Comparison of ENCODE assay signal across 17 cellular contexts in genomic region chr2:105307962-105308361, GRCh38.
"Had no signal": no experiment of that assay in that cellular context is flagged by ENCODE, and none has a peak within 500 bp of the region (broad histone marks: within the 10 kb centered on the region; RNA-seq: fewer than 3 reads in every experiment).

No MANE protein-coding gene starts in this region.

- H3K4me3 Mint-ChIP-seq: activated B cell treated with CpG ODN at 0.5 μM for 24 hours; activated CD4-positive, alpha-beta T cell treated with anti-CD3 and anti-CD28 coated beads for 36 hours; activated naive CD4-positive, alpha-beta T cell treated with anti-CD3 and anti-CD28 coated beads, Interleukin-2, amount 10 ng/mL, durations not matched to agents 7 days and 5 days; T-cell had no signal

- H3K27ac Mint-ChIP-seq: activated B cell treated with CpG ODN at 0.5 μM for 24 hours; activated naive CD4-positive, alpha-beta T cell treated with anti-CD3 and anti-CD28 coated beads, Interleukin-2, amount 10 ng/mL, durations not matched to agents 7 days and 5 days; T-cell had no signal

- H3K9me3 Mint-ChIP-seq: activated B cell treated with CpG ODN at 0.5 μM for 24 hours; activated naive CD4-positive, alpha-beta T cell treated with anti-CD3 and anti-CD28 coated beads, Interleukin-2, amount 10 ng/mL, durations not matched to agents 7 days and 5 days; T-cell had no signal

- H3K27me3 Mint-ChIP-seq: activated B cell treated with CpG ODN at 0.5 μM for 24 hours; activated CD4-positive, alpha-beta T cell treated with anti-CD3 and anti-CD28 coated beads for 36 hours; activated naive CD4-positive, alpha-beta T cell treated with anti-CD3 and anti-CD28 coated beads, Interleukin-2, amount 10 ng/mL, durations not matched to agents 7 days and 5 days; naive B cell; T-cell had no signal

- DNase-seq: activated B cell treated with CpG ODN at 0.5 μM for 24 hours; activated CD4-positive, alpha-beta T cell treated with anti-CD3 and anti-CD28 coated beads for 36 hours; activated CD4-positive, alpha-beta T cell treated with anti-CD3 and anti-CD28 coated beads, Interleukin-2, amount 50 U/mL, for 4 hours; activated effector memory CD4-positive, alpha-beta T cell treated with anti-CD3 and anti-CD28 coated beads, Interleukin-2, amount 50 U/mL, for 16 hours; activated naive CD4-positive, alpha-beta T cell treated with anti-CD3 and anti-CD28 coated beads, Interleukin-2, amount 10 ng/mL, durations not matched to agents 7 days and 5 days; activated T-cell treated with anti-CD3 and anti-CD28 coated beads for 4 hours; amygdala; effector CD4-positive, alpha-beta T cell; islet precursor cell; left cardiac atrium; mesenchymal stem cell; naive B cell; spleen; stimulated activated CD4-positive, alpha-beta T cell treated with anti-CD3 and anti-CD28 coated beads, Interleukin-4, amount 100 ng/mL, for 1 hour; stimulated activated naive CD4-positive, alpha-beta T cell treated with Interleukin-2 at 50 U/mL for 16 hours; T-cell; tibial artery had no signal

- ATAC-seq: activated CD4-positive, alpha-beta T cell treated with anti-CD3 and anti-CD28 coated beads for 36 hours; T-cell had no signal
